Comparison of ENCODE assay signal across 1 cellular context in the genomic region with DNA sequence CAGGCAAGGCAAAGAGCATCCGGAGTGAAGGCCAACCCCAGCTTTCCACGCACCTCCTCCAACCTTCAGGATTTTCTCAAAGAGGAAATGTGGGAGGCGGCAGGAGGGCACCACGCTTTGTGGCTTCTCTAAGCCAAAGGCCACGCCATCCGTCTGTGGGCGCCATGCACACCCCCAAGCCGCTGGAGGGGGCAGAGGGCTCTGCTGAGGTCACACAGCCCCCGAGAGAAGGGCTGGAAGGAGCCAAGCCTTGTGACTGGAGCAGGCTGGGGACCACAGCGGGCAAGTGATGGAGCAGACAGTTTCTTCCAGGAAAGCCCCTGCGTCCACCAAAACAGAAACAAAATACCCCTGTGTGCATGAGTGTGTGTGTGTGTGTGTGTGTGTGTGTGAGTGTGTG.
TF ChIP-seq lines count a peak whose summit lies in the region.

No MANE protein-coding gene starts in this region.

TF ChIP-seq in H1, 55 proteins besides CTCF, POLR2A, EP300 and RAD21 (continued from another document):
- TF ChIP-seq PHF8 (conservative IDR thresholded peaks at IDR 0.05; ENCODE audit: low read depth, low read length) (no peak), CHD2 (IDR thresholded peaks at IDR 0.05; ENCODE audit: low read length) (no peak)
- TF ChIP-seq, protein P1, sequence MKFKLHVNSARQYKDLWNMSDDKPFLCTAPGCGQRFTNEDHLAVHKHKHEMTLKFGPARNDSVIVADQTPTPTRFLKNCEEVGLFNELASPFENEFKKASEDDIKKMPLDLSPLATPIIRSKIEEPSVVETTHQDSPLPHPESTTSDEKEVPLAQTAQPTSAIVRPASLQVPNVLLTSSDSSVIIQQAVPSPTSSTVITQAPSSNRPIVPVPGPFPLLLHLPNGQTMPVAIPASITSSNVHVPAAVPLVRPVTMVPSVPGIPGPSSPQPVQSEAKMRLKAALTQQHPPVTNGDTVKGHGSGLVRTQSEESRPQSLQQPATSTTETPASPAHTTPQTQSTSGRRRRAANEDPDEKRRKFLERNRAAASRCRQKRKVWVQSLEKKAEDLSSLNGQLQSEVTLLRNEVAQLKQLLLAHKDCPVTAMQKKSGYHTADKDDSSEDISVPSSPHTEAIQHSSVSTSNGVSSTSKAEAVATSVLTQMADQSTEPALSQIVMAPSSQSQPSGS (IDR thresholded peaks at IDR 0.05; ENCODE audit: low read length) = no peak
